29 cellular contexts compared by ENCODE assay signal in genomic region chr15:81360491-81360890, GRCh38. TPM values are rescaled to one million over a fixed set of nuclear protein-coding genes. Genes with fewer than 3 reads are reported as not detected.
A peak's percentile ranks its signal among the peaks of the same experiment; 100 is the strongest.
DNase-seq lines count a peak whose midpoint lies in the region; FAIRE-seq and TF ChIP-seq lines count a peak whose summit lies in the region.
"Had no signal": no experiment of that assay in that cellular context is flagged by ENCODE, and none has a peak within 500 bp of the region (broad histone marks: within the 10 kb centered on the region; RNA-seq: fewer than 3 reads in every experiment).

No MANE protein-coding gene starts in this region.

- H2BK5ac ChIP-seq in H1 (ENCODE audit: low read depth, low read length), result no peak overlapping the region

- 91% methylated on average over 5 of the region's 5 CpGs; no CpG with 5 or more reads in 1 of the 2 experiments for WGBS in H1 (ENCODE audit: extremely low coverage in 1 of 2, insufficient coverage in 1 of 2, insufficient read length in 1 of 2, insufficient replicate concordance in 2 of 2, low coverage in 1 of 2, low lambda C conversion rate in 2 of 2, missing lambda C conversion rate in 1 of 2), 2 experiments

- no peak overlapping the region for H3K18ac ChIP-seq in H1 (ENCODE audit: extremely low read depth, low read length)

- no peaks in the 10 kb centered on the region for H3K36me3 Mint-ChIP-seq in osteocyte (ENCODE audit: unreplicated experiment)
- H3K36me3 Mint-ChIP-seq: CD14-positive monocyte; CD4-positive, alpha-beta memory T cell had no signal

- H3K27me3 ChIP-seq in H1 (replicated peaks in 1 of 4; ENCODE audit: control insufficient read depth in 3 of 4, extremely low read depth in 1 of 4, insufficient read depth in 3 of 4, low read length in 3 of 4), result no peaks in the 10 kb centered on the region
- H3K27me3 ChIP-seq: BLaER1 had no signal

- no peaks in the 10 kb centered on the region for H3K9me3 ChIP-seq in H1 (ENCODE audit: insufficient read depth in 2 of 2, low read depth in 1 of 2, low read length in 1 of 2)
- H3K9me3 ChIP-seq: BE2C, BLaER1 had no signal

- H3K79me1 ChIP-seq in H1 (ENCODE audit: low read depth, low read length), result no peaks in the 10 kb centered on the region

- H3K9ac ChIP-seq in H1 (replicated peaks in 1 of 4; ENCODE audit: extremely low read depth in 1 of 4, low read depth in 3 of 4, low read length in 3 of 4), result no peak overlapping the region
- H3K9ac ChIP-seq: BLaER1 had no signal

- H4K8ac ChIP-seq in H1 (ENCODE audit: extremely low read depth, insufficient read depth, low read length), result no peak overlapping the region

- no peaks in the 10 kb centered on the region for H3K4me1 Mint-ChIP-seq in osteocyte (ENCODE audit: unreplicated experiment)
- H3K4me1 Mint-ChIP-seq: CD14-positive monocyte; CD4-positive, alpha-beta memory T cell; CD8-positive, alpha-beta memory T cell had no signal

- peak overlapping the region; percentile 36; the same call in 1 of the 2 replicates for H2AFZ ChIP-seq in H1 (ENCODE audit: low read length)

- no peaks in the 10 kb centered on the region for H3K36me3 ChIP-seq in H1 (ENCODE audit: control insufficient read depth in 2 of 4, insufficient read depth in 4 of 4, low read length in 3 of 4)
- H3K36me3 ChIP-seq: BE2C, BLaER1 had no signal

- TF ChIP-seq POLR2A in H1 (IDR thresholded peaks at IDR 0.05; ENCODE audit: control extremely low read depth in 1 of 2, low read depth in 2 of 2, low read length in 2 of 2), result no peak

- H3K4me2 ChIP-seq in H1 (ENCODE audit: insufficient read depth in 1 of 2, low read depth in 2 of 2, low read length in 2 of 2), result no peak overlapping the region
- H3K4me2 ChIP-seq: BLaER1 had no signal

- H3K23me2 ChIP-seq in H1 (ENCODE audit: low read depth, low read length), result no peaks in the 10 kb centered on the region

- no peak overlapping the region for H2BK20ac ChIP-seq in H1 (ENCODE audit: low read length)

- H3K23ac ChIP-seq in H1 (ENCODE audit: insufficient read length), result no peak overlapping the region

- no peak overlapping the region for H3K56ac ChIP-seq in H1 (replicated peaks; ENCODE audit: insufficient read length, low read depth, low read length)

- no peak overlapping the region for H3K4ac ChIP-seq in H1 (replicated peaks; ENCODE audit: insufficient read length, low read depth, low read length)

- no peak overlapping the region for H4K91ac ChIP-seq in H1 (replicated peaks; ENCODE audit: insufficient read length, low read length)

- no peak for FAIRE-seq in H1 (lab: Jason Lieb, UNC)
- FAIRE-seq: GM12878, GM12892, GM18507 had no signal

- CTCF ChIA-PET in H1 (lab: Charles Lee; ENCODE audit: partially characterized antibody), result interaction anchor here (0.9 kb wide), 1 partner anchor 94 kb away, joined by 3 read pairs; no protein-coding TSS in a partner anchor

- H3K27ac ChIP-seq in H1 (ENCODE audit: low read depth, low read length), result no peak overlapping the region
- H3K27ac ChIP-seq: BLaER1 had no signal

- H3K4me3 Mint-ChIP-seq in osteocyte (ENCODE audit: unreplicated experiment), result no peak overlapping the region
- H3K4me3 Mint-ChIP-seq: CD14-positive monocyte; CD4-positive, alpha-beta memory T cell; CD4-positive, CD25-positive, alpha-beta regulatory T cell; CD8-positive, alpha-beta memory T cell had no signal

- no peak for DNase-seq in H1 (ENCODE audit: low read depth in 1 of 2, low spot score in 2 of 2)
- peak; percentile 60 for DNase-seq in osteocyte (ENCODE audit: extremely low spot score, unreplicated experiment)
- DNase-seq in hepatic stellate cell (ENCODE audit: low spot score), result no peak
- no peak for DNase-seq in anterior cingulate cortex (lab: John Stamatoyannopoulos, UW)
- no peak for DNase-seq in NCI-H2081 treated with DMSO at 0.1 percent for 48 hours (lab: John Stamatoyannopoulos, UW)
- DNase-seq: 8988T; ACHN; BE2C; C1 segment of cervical spinal cord; CD4-positive, alpha-beta memory T cell; CD4-positive, CD25-positive, alpha-beta regulatory T cell; CD8-positive, alpha-beta memory T cell; COR-L47; DMS 273 treated with DMSO at 0.1 percent for 48 hours; DMS153; DMS53; DMS79; DND-41; EL; GDM1 had no signal

- H3K79me2 ChIP-seq in H1 (ENCODE audit: control insufficient read depth in 1 of 2, insufficient read depth in 2 of 2, low read length in 2 of 2), result no peaks in the 10 kb centered on the region

- no peak overlapping the region for H3K27ac Mint-ChIP-seq in osteocyte (ENCODE audit: unreplicated experiment)
- H3K27ac Mint-ChIP-seq: CD14-positive monocyte; CD4-positive, alpha-beta memory T cell; CD4-positive, CD25-positive, alpha-beta regulatory T cell; CD8-positive, alpha-beta memory T cell had no signal

- no peak overlapping the region for H2BK15ac ChIP-seq in H1 (ENCODE audit: low read length)

- H3K4me1 ChIP-seq in H1 (replicated peaks in 1 of 4; ENCODE audit: control insufficient read depth in 3 of 4, insufficient read depth in 4 of 4, low read length in 3 of 4), result peaks cover 0 to 4% (median 2%) of the 10 kb centered on the region in 4 experiments; a peak in 2 of 7 replicates
- H3K4me1 ChIP-seq: BE2C, BLaER1 had no signal

- H3K14ac ChIP-seq in H1 (ENCODE audit: insufficient read length), result no peak overlapping the region

- H2BK120ac ChIP-seq in H1 (replicated peaks; ENCODE audit: low read depth, low read length), result no peak overlapping the region

- TF ChIP-seq CTCF in H1 (IDR thresholded peaks at IDR 0.05; ENCODE audit: control extremely low read depth in 1 of 3, insufficient read depth in 1 of 3, low read depth in 1 of 3, low read length in 3 of 3), result no peak
- no peak for TF ChIP-seq CTCF in osteocyte (IDR thresholded peaks at IDR 0.05)

- H2BK12ac ChIP-seq in H1 (ENCODE audit: low read depth, low read length), result no peak overlapping the region

- no peaks in the 10 kb centered on the region for H3K9me3 Mint-ChIP-seq in osteocyte (ENCODE audit: unreplicated experiment)
- H3K9me3 Mint-ChIP-seq: CD14-positive monocyte; CD4-positive, CD25-positive, alpha-beta regulatory T cell; CD8-positive, alpha-beta memory T cell had no signal

- TF ChIP-seq RAD21 in H1 (IDR thresholded peaks at IDR 0.05 in 1 of 2, conservative IDR thresholded peaks at IDR 0.05 in 1 of 2; ENCODE audit: low read depth in 2 of 2, low read length in 2 of 2), result no peak

- POLR2A ChIA-PET in H1 (lab: Charles Lee; ENCODE audit: partially characterized antibody), result no interaction called here

- no peak overlapping the region for H3K4me3 ChIP-seq in H1 (ENCODE audit: extremely low read depth in 1 of 4, insufficient read depth in 2 of 4, low read depth in 3 of 4, low read length in 4 of 4)
- H3K4me3 ChIP-seq: BLaER1, GM12878 had no signal

- peaks cover 34% of the 10 kb centered on the region for H3K27me3 Mint-ChIP-seq in osteocyte (ENCODE audit: unreplicated experiment)

- TF ChIP-seq EP300 in H1 (IDR thresholded peaks at IDR 0.05; ENCODE audit: borderline replicate concordance in 1 of 2, low read depth in 2 of 2, low read length in 2 of 2), result no peak

- no peak overlapping the region for H4K5ac ChIP-seq in H1 (ENCODE audit: insufficient read length, low read depth, low read length)

- no peaks in the 10 kb centered on the region for H4K20me1 ChIP-seq in H1 (replicated peaks in 1 of 2; ENCODE audit: control insufficient read depth in 1 of 2, insufficient read depth in 2 of 2, low read length in 2 of 2)
- H4K20me1 ChIP-seq: BLaER1 had no signal

- H2AK5ac ChIP-seq in H1 (ENCODE audit: low read depth, low read length), result no peak overlapping the region

TF ChIP-seq in H1, 55 proteins besides CTCF, POLR2A, EP300 and RAD21:
- TF ChIP-seq NRF1 (IDR thresholded peaks at IDR 0.05; ENCODE audit: low read depth, low read length), result no peak
- no peak for TF ChIP-seq SAP30 (IDR thresholded peaks at IDR 0.05; ENCODE audit: insufficient read depth, insufficient replicate concordance, low read length)
- TF ChIP-seq, protein P1, sequence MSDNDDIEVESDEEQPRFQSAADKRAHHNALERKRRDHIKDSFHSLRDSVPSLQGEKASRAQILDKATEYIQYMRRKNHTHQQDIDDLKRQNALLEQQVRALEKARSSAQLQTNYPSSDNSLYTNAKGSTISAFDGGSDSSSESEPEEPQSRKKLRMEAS (IDR thresholded peaks at IDR 0.05), result no peak

RNA-seq across cellular contexts. Expression of gene TMC3, which starts 13.5 kb away (rescaled TPM):
- total RNA-seq in H1 (2021; fragmentation: NEBNext Ultra II Directional; extraction: Animal tissue kit (Norgen Biotek cat#: 25700)), result not detected in 2 replicates
- not detected in 2 replicates for polyA plus RNA-seq in H1 (2011; rRNA removed)
- not detected for polyA plus RNA-seq in H1 (2011; cell fraction: cytosol; rRNA removed)
- not detected for polyA plus RNA-seq in H1 (2011; cell fraction: nucleus; rRNA removed)
- 0.05 to 0.11 TPM (median 0.10 TPM) in 4 replicates for polyA plus RNA-seq in H1 (2012, experiment 1 of 2)
- not detected for polyA plus RNA-seq in H1 (2012, experiment 2 of 2)
- not detected for polyA plus RNA-seq in H1 (2013, experiment 1 of 2)
- not detected for polyA plus RNA-seq in H1 (2013, experiment 2 of 2)
- polyA minus RNA-seq in H1 (2011; rRNA and poly(A)+ RNA removed), result not detected in 2 replicates
- polyA minus RNA-seq in H1 (2011; cell fraction: cytosol; rRNA and poly(A)+ RNA removed), result not detected
- polyA minus RNA-seq in H1 (2011; cell fraction: nucleus; rRNA and poly(A)+ RNA removed), result not detected
- not detected in 2 replicates for total RNA-seq in osteocyte
- total RNA-seq: A673; CD4-positive, alpha-beta memory T cell; CD4-positive, CD25-positive, alpha-beta regulatory T cell; CD8-positive, alpha-beta memory T cell; Daoy; G401; GM12878 had no signal
- polyA plus RNA-seq: AG04450; CD14-positive monocyte; CD8-positive, alpha-beta memory T cell had no signal

RNA-seq across cellular contexts. Expression of gene STARD5, which starts 36.5 kb away (rescaled TPM):
- 5.5 and 5.8 TPM in 2 replicates for total RNA-seq in H1 (2021; fragmentation: NEBNext Ultra II Directional; extraction: Animal tissue kit (Norgen Biotek cat#: 25700))
- 10.0 and 10.4 TPM in 2 replicates for polyA plus RNA-seq in H1 (2011; rRNA removed)
- 9.5 TPM for polyA plus RNA-seq in H1 (2011; cell fraction: cytosol; rRNA removed)
- polyA plus RNA-seq in H1 (2011; cell fraction: nucleus; rRNA removed), result 20.2 TPM
- polyA plus RNA-seq in H1 (2012, experiment 1 of 2), result 4.6 to 6.2 TPM (median 5.2 TPM) in 4 replicates
- polyA plus RNA-seq in H1 (2012, experiment 2 of 2), result 2.3 TPM
- 4.6 TPM for polyA plus RNA-seq in H1 (2013, experiment 1 of 2)
- 4.2 TPM for polyA plus RNA-seq in H1 (2013, experiment 2 of 2)
- polyA minus RNA-seq in H1 (2011; rRNA and poly(A)+ RNA removed), result 11.4 and 14.3 TPM in 2 replicates
- polyA minus RNA-seq in H1 (2011; cell fraction: cytosol; rRNA and poly(A)+ RNA removed), result 3.4 TPM
- polyA minus RNA-seq in H1 (2011; cell fraction: nucleus; rRNA and poly(A)+ RNA removed), result 18.4 TPM
- total RNA-seq in osteocyte, result 1.3 and 1.7 TPM in 2 replicates
- total RNA-seq: G401 had no signal
